23 cellular contexts compared by ENCODE assay signal in genomic region chrX:292900-293897, GRCh38. TPM values are rescaled to one million over a fixed set of nuclear protein-coding genes. Genes with fewer than 3 reads are reported as not detected.
DNase-seq lines count a peak whose midpoint lies in the region; ATAC-seq and TF ChIP-seq lines count a peak whose summit lies in the region.
"Had no signal": no experiment of that assay in that cellular context is flagged by ENCODE, and none has a peak within 500 bp of the region (broad histone marks: within the 10 kb centered on the region; RNA-seq: fewer than 3 reads in every experiment).

No MANE protein-coding gene starts in this region.

- H3K4me3 ChIP-seq in RWPE2 (ENCODE audit: severe bottlenecking) (no peak overlapping the region), left lung (no peak overlapping the region), stomach (no peak overlapping the region), mesendoderm (ENCODE audit: low read length) (no peak overlapping the region), MM.1S (ENCODE audit: low read length) (no peak overlapping the region)
- H3K4me3 ChIP-seq: hepatocyte had no signal

- CTCF ChIA-PET in activated CD4-positive, alpha-beta T cell treated with anti-CD3 and anti-CD28 coated beads, Interleukin-2, amount 10 ng/mL, durations not matched to agents 7 days and 5 days (lab: Charles Lee) = no interaction called here

- H3K23ac ChIP-seq in mesendoderm (ENCODE audit: low read length) = no peak overlapping the region

- H4K5ac ChIP-seq in mesendoderm (ENCODE audit: low read length) = no peak overlapping the region

- H3K9me3 Mint-ChIP-seq in activated CD4-positive, alpha-beta T cell treated with anti-CD3 and anti-CD28 coated beads, Interleukin-2, amount 10 ng/mL, durations not matched to agents 7 days and 5 days = no peaks in the 10 kb centered on the region
- H3K9me3 Mint-ChIP-seq: activated naive CD8-positive, alpha-beta T cell treated with anti-CD3 and anti-CD28 coated beads, Interleukin-2, amount 50 U/mL, for 24 hours; CD4-positive, alpha-beta memory T cell had no signal

- H3K36me3 ChIP-seq in RWPE2 (ENCODE audit: low read depth) (peaks cover 79% of the 10 kb centered on the region), left lung (peaks cover 0 to 81% of the 10 kb centered on the region in 2 donors), stomach (peaks cover 38 to 83% (median 82%) of the 10 kb centered on the region in 4 donors), mesendoderm (ENCODE audit: control insufficient read depth, insufficient read depth, low read length) (peaks cover 24% of the 10 kb centered on the region), MM.1S (replicated peaks; ENCODE audit: insufficient read depth, low read length) (no peaks in the 10 kb centered on the region; the same call in 1 of the 2 replicates)

- 96 to 98% (median 97%) methylated on average over 42 to 47 of the region's 47 CpGs for WGBS in stomach, 5 donors
- WGBS in mesendoderm (ENCODE audit: extremely low coverage, insufficient coverage, low lambda C conversion rate) = no CpG with 5 or more reads among the region's 47 CpGs

- no peak overlapping the region for H2BK5ac ChIP-seq in mesendoderm (ENCODE audit: low read length)

- peaks cover 51% of the 10 kb centered on the region for H3K36me3 Mint-ChIP-seq in activated CD4-positive, alpha-beta T cell treated with anti-CD3 and anti-CD28 coated beads, Interleukin-2, amount 10 ng/mL, durations not matched to agents 7 days and 5 days (ENCODE audit: low read depth)

- H3K27ac ChIP-seq in RWPE2 (ENCODE audit: poor library complexity, severe bottlenecking) (no peak overlapping the region), left lung (no peak overlapping the region), stomach (no peak overlapping the region), mesendoderm (ENCODE audit: low read depth, low read length) (no peak overlapping the region), MM.1S (ENCODE audit: low read length) (no peak overlapping the region)
- H3K27ac ChIP-seq: hepatocyte, KMS-11, parathyroid adenoma had no signal

- ATAC-seq in RWPE2 (ENCODE audit: low read depth) = no peak; the same call in 2 of the 3 replicates
- no peak for ATAC-seq in left lung
- ATAC-seq: activated naive CD8-positive, alpha-beta T cell treated with anti-CD3 and anti-CD28 coated beads, Interleukin-2, amount 50 U/mL, for 24 hours; PC-3 had no signal

- POLR2A ChIA-PET in activated CD4-positive, alpha-beta T cell treated with anti-CD3 and anti-CD28 coated beads, Interleukin-2, amount 10 ng/mL, durations not matched to agents 7 days and 5 days (lab: Charles Lee) = no interaction called here

- no peak overlapping the region for H2AFZ ChIP-seq in MM.1S (ENCODE audit: low read length)
- H2AFZ ChIP-seq: hepatocyte, parathyroid adenoma had no signal

- no peaks in the 10 kb centered on the region for H3F3A ChIP-seq in MM.1S (ENCODE audit: insufficient read depth, low read length)

- intact Hi-C loops in left lung (cut with DNase I) (no loop called here), stomach (cut with DNase I; ENCODE audit: low total_unique reads) (no loop called here)

- H3K27ac Mint-ChIP-seq in activated CD4-positive, alpha-beta T cell treated with anti-CD3 and anti-CD28 coated beads, Interleukin-2, amount 10 ng/mL, durations not matched to agents 7 days and 5 days = no peak overlapping the region
- H3K27ac Mint-ChIP-seq: activated naive CD8-positive, alpha-beta T cell treated with anti-CD3 and anti-CD28 coated beads, Interleukin-2, amount 50 U/mL, for 24 hours; nephron progenitor cell had no signal

- TF ChIP-seq CTCF in RWPE2 (IDR thresholded peaks at IDR 0.05; ENCODE audit: poor library complexity, severe bottlenecking) = no peak
- no peak for TF ChIP-seq CTCF in left lung (IDR thresholded peaks at IDR 0.05)
- TF ChIP-seq CTCF in stomach (IDR thresholded peaks at IDR 0.05) = no peak
- no peak for TF ChIP-seq CTCF in MM.1S (IDR thresholded peaks at IDR 0.05; ENCODE audit: low read length)

- H3K9me2 ChIP-seq in MM.1S (replicated peaks; ENCODE audit: insufficient read depth, low read length) = no peaks in the 10 kb centered on the region

- H3K4ac ChIP-seq in mesendoderm (ENCODE audit: low read depth, low read length) = no peak overlapping the region

- no peak overlapping the region for H3K56ac ChIP-seq in mesendoderm (ENCODE audit: low read length)

- no peak for TF ChIP-seq POLR2A in stomach (IDR thresholded peaks at IDR 0.05)

- no peak overlapping the region for H4K8ac ChIP-seq in mesendoderm (ENCODE audit: low read depth, low read length)

- H3K27me3 ChIP-seq in RWPE2 (ENCODE audit: insufficient read depth, poor library complexity, severe bottlenecking) (no peaks in the 10 kb centered on the region), left lung (no peaks in the 10 kb centered on the region), stomach (no peaks in the 10 kb centered on the region), mesendoderm (ENCODE audit: insufficient read depth, low read length, poor library complexity) (no peaks in the 10 kb centered on the region), MM.1S (replicated peaks; ENCODE audit: insufficient read depth, low read length) (no peaks in the 10 kb centered on the region)
- H3K27me3 ChIP-seq: hepatocyte had no signal

- H3K4me1 Mint-ChIP-seq in activated CD4-positive, alpha-beta T cell treated with anti-CD3 and anti-CD28 coated beads, Interleukin-2, amount 10 ng/mL, durations not matched to agents 7 days and 5 days = no peaks in the 10 kb centered on the region
- H3K4me1 Mint-ChIP-seq: activated naive CD8-positive, alpha-beta T cell treated with anti-CD3 and anti-CD28 coated beads, Interleukin-2, amount 50 U/mL, for 24 hours; nephron progenitor cell had no signal

- no peak overlapping the region for H3K4me3 Mint-ChIP-seq in activated CD4-positive, alpha-beta T cell treated with anti-CD3 and anti-CD28 coated beads, Interleukin-2, amount 10 ng/mL, durations not matched to agents 7 days and 5 days
- H3K4me3 Mint-ChIP-seq: activated naive CD8-positive, alpha-beta T cell treated with anti-CD3 and anti-CD28 coated beads, Interleukin-2, amount 50 U/mL, for 24 hours; CD4-positive, alpha-beta memory T cell; nephron progenitor cell had no signal

- H3K27me3 Mint-ChIP-seq in activated CD4-positive, alpha-beta T cell treated with anti-CD3 and anti-CD28 coated beads, Interleukin-2, amount 10 ng/mL, durations not matched to agents 7 days and 5 days = no peaks in the 10 kb centered on the region
- H3K27me3 Mint-ChIP-seq: activated naive CD8-positive, alpha-beta T cell treated with anti-CD3 and anti-CD28 coated beads, Interleukin-2, amount 50 U/mL, for 24 hours; CD4-positive, alpha-beta memory T cell had no signal

- peak; percentile 3 for DNase-seq in activated CD4-positive, alpha-beta T cell treated with anti-CD3 and anti-CD28 coated beads, Interleukin-2, amount 10 ng/mL, durations not matched to agents 7 days and 5 days
- DNase-seq in activated CD4-positive, alpha-beta T cell treated with anti-CD3 and anti-CD28 coated beads, Interleukin-2, amount 50 U/mL, for 4 hours = no peak
- DNase-seq in RWPE2 (ENCODE audit: low spot score) (peak; percentile 72), left lung (peak; percentile 30 to 68), stomach (peak; percentile 22), mesendoderm (no peak), MM.1S (no peak)
- DNase-seq in stimulated activated naive CD4-positive, alpha-beta T cell (lab: John Stamatoyannopoulos, UW) = no peak
- DNase-seq: activated CD4-positive, alpha-beta T cell treated with anti-CD3 and anti-CD28 coated beads for 4 hours; activated naive CD8-positive, alpha-beta T cell treated with anti-CD3 and anti-CD28 coated beads, Interleukin-2, amount 50 U/mL, for 24 hours; AML-193; cerebellar nuclear complex; DMS 273 treated with DMSO at 0.1 percent for 48 hours; erythroblast; NCI-H1436 treated with DMSO at 0.1 percent for 48 hours; nephron progenitor cell; PC-3; SIG-M5; trophoblast cell had no signal

- H2BK15ac ChIP-seq in mesendoderm (replicated peaks; ENCODE audit: low read depth) = no peak overlapping the region

- no peak overlapping the region for H2BK120ac ChIP-seq in mesendoderm (ENCODE audit: low read depth, low read length)

- H3K4me1 ChIP-seq in RWPE2 (ENCODE audit: insufficient read depth, poor library complexity, severe bottlenecking) = no peaks in the 10 kb centered on the region
- H3K4me1 ChIP-seq in left lung = no peaks in the 10 kb centered on the region
- no peaks in the 10 kb centered on the region for H3K4me1 ChIP-seq in stomach
- no peaks in the 10 kb centered on the region for H3K4me1 ChIP-seq in mesendoderm (ENCODE audit: control insufficient read depth, low read depth, low read length)
- no peaks in the 10 kb centered on the region for H3K4me1 ChIP-seq in MM.1S (ENCODE audit: low read length)
- H3K4me1 ChIP-seq: parathyroid adenoma had no signal

- H4K20me1 ChIP-seq in MM.1S (ENCODE audit: insufficient read depth, low read length) = no peaks in the 10 kb centered on the region

- no peak for TF ChIP-seq EP300 in stomach (IDR thresholded peaks at IDR 0.05)

- H3K79me2 ChIP-seq in mesendoderm (ENCODE audit: control insufficient read depth, insufficient read depth, low read length) = no peaks in the 10 kb centered on the region
- H3K79me2 ChIP-seq in MM.1S (ENCODE audit: low read length) = no peaks in the 10 kb centered on the region
- H3K79me2 ChIP-seq: hepatocyte, parathyroid adenoma had no signal

- H3K4me2 ChIP-seq in mesendoderm (ENCODE audit: low read length) = no peak overlapping the region
- no peak overlapping the region for H3K4me2 ChIP-seq in MM.1S (ENCODE audit: low read depth, low read length)
- H3K4me2 ChIP-seq: hepatocyte, KMS-11 had no signal

- H3K9me3 ChIP-seq in RWPE2 (ENCODE audit: severe bottlenecking) (no peaks in the 10 kb centered on the region), left lung (peaks cover 0 to 5% of the 10 kb centered on the region in 2 donors), stomach (no peaks in the 10 kb centered on the region), MM.1S (replicated peaks; ENCODE audit: insufficient read depth, low read length) (no peaks in the 10 kb centered on the region)

- no peak overlapping the region for H3K18ac ChIP-seq in mesendoderm (ENCODE audit: low read length)

- H3K79me1 ChIP-seq in mesendoderm (ENCODE audit: low read length) = peaks cover 6% of the 10 kb centered on the region

- H3K9ac ChIP-seq in mesendoderm (ENCODE audit: low read length) = no peak overlapping the region
- H3K9ac ChIP-seq in MM.1S (ENCODE audit: low read length) = no peak overlapping the region
- H3K9ac ChIP-seq: KMS-11, parathyroid adenoma had no signal

- no peak overlapping the region for H2AK5ac ChIP-seq in mesendoderm (ENCODE audit: low read length)

RNA-seq across cellular contexts. Expression of gene PLCXD1, which starts 12.0 kb away (rescaled TPM):
- 10 to 100 TPM; 60.1 to 63.4 TPM for total RNA-seq in activated CD4-positive, alpha-beta T cell treated with anti-CD3 and anti-CD28 coated beads, Interleukin-2, amount 10 ng/mL, durations not matched to agents 7 days and 5 days
- total RNA-seq in left lung (10 to 100 TPM; 17.0 to 17.8 TPM), stomach (100 to 1,000 TPM in 1 of 5 donors, 10 to 100 TPM in 3, 1 to 10 TPM in 1; 8.4 to 114 (median 30.3) TPM)
- polyA plus RNA-seq in stomach = 10 to 100 TPM; 13.3 to 45.1 (median 16.4) TPM
- polyA plus RNA-seq in mesendoderm (2013, experiment 1 of 2) = 24.1 TPM
- polyA plus RNA-seq in mesendoderm (2013, experiment 2 of 2) = 26.6 TPM

RNA-seq across cellular contexts. Expression of gene GTPBP6, which starts 25.4 kb away (rescaled TPM):
- 10 to 100 TPM; 48.5 to 52.1 TPM for total RNA-seq in activated CD4-positive, alpha-beta T cell treated with anti-CD3 and anti-CD28 coated beads, Interleukin-2, amount 10 ng/mL, durations not matched to agents 7 days and 5 days
- 10 to 100 TPM; 41.0 to 57.8 TPM for total RNA-seq in left lung
- 10 to 100 TPM; 19.8 to 73.9 (median 36.8) TPM for total RNA-seq in stomach
- polyA plus RNA-seq in stomach = 10 to 100 TPM; 47.7 to 53.4 (median 48.6) TPM
- 38.4 TPM for polyA plus RNA-seq in mesendoderm (2013, experiment 1 of 2)
- polyA plus RNA-seq in mesendoderm (2013, experiment 2 of 2) = 38.5 TPM

Comparison
In these comparisons a context has a peak if more than half of its experiments do, and no peak if none do; other contexts are left out.
1. DNase-seq: peak in activated CD4-positive, alpha-beta T cell treated with anti-CD3 and anti-CD28 coated beads, Interleukin-2, amount 10 ng/mL, durations not matched to agents 7 days and 5 days (single experiment), RWPE2 (single experiment), left lung (2 of 2) and stomach (single experiment); none in activated CD4-positive, alpha-beta T cell treated with anti-CD3 and anti-CD28 coated beads, Interleukin-2, amount 50 U/mL, for 4 hours (0 of 2), stimulated activated naive CD4-positive, alpha-beta T cell (0 of 6), mesendoderm (single experiment) and MM.1S (single experiment).